1 cellular context compared by ENCODE assay signal in genomic region chr5:1800470-1801060, GRCh38.
TF ChIP-seq lines count a peak whose summit lies in the region.

No MANE protein-coding gene starts in this region.

TF ChIP-seq in HEK293, 187 proteins besides CTCF, POLR2A, EP300 and RAD21 (continued from another document):
- TF ChIP-seq ZNF513 (tag by site-specific recombination; IDR thresholded peaks at IDR 0.05) = 0 out of 2 replicates have a peak, but pooled peaks have one; percentile 50
- TF ChIP-seq ZNF530 (tag by site-specific recombination; IDR thresholded peaks at IDR 0.05; ENCODE audit: low read depth) = no peak
- TF ChIP-seq KLF16 (tag by site-specific recombination; IDR thresholded peaks at IDR 0.05) = 0 out of 2 replicates have a peak, but pooled peaks have one; percentile 4
- TF ChIP-seq ZBTB6 (tag by site-specific recombination; IDR thresholded peaks at IDR 0.05) = peak; percentile 85
- no peak for TF ChIP-seq ZNF792 (tag by site-specific recombination; IDR thresholded peaks at IDR 0.05)
- no peak for TF ChIP-seq ZNF18 (tag by site-specific recombination; IDR thresholded peaks at IDR 0.05)
